ENCODE assay signal across 1 cellular context in the genomic region with DNA sequence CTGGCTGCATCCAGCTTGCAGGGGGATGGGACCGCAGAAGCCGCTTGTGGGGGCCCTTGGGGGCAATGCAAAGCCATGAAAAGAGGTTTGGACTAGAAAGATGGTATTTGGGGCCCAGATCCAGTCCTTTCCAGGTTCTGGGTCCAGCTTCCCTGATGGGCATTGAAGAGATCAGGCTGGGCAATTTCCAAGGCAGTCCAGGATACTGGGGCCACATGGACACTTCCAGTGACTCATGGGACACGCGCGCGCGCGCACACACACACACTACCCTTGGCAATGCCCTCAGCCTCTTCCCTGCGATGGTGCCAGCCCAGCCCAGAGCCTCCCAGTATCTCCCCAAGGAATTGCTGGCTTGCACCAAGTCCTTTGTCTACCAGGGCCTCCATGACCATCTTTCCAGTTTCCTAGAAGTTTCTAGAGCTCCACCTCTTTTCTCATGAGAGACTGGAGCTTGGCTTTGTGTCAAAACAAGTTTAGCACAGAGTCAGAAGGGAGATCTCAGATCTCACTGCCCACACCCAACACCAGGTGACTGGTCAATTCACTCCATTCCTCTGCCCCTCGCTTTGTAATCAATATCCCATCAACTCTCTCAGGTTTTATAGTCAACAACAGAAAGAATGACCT.
TF ChIP-seq lines count a peak whose summit lies in the region.

No MANE protein-coding gene starts in this region.

TF ChIP-seq in WTC11, 78 proteins besides CTCF, POLR2A, EP300 and RAD21 (continued from another document):
- TF ChIP-seq, protein P1, sequence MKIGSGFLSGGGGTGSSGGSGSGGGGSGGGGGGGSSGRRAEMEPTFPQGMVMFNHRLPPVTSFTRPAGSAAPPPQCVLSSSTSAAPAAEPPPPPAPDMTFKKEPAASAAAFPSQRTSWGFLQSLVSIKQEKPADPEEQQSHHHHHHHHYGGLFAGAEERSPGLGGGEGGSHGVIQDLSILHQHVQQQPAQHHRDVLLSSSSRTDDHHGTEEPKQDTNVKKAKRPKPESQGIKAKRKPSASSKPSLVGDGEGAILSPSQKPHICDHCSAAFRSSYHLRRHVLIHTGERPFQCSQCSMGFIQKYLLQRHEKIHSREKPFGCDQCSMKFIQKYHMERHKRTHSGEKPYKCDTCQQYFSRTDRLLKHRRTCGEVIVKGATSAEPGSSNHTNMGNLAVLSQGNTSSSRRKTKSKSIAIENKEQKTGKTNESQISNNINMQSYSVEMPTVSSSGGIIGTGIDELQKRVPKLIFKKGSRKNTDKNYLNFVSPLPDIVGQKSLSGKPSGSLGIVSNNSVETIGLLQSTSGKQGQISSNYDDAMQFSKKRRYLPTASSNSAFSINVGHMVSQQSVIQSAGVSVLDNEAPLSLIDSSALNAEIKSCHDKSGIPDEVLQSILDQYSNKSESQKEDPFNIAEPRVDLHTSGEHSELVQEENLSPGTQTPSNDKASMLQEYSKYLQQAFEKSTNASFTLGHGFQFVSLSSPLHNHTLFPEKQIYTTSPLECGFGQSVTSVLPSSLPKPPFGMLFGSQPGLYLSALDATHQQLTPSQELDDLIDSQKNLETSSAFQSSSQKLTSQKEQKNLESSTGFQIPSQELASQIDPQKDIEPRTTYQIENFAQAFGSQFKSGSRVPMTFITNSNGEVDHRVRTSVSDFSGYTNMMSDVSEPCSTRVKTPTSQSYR (CRISPR knock-in tag; IDR thresholded peaks at IDR 0.05), result no peak
- TF ChIP-seq ZNF219 (CRISPR knock-in tag; IDR thresholded peaks at IDR 0.05; ENCODE audit: borderline replicate concordance) (no peak), CREM (CRISPR knock-in tag; IDR thresholded peaks at IDR 0.05) (no peak), HMGA2 (CRISPR knock-in tag; IDR thresholded peaks at IDR 0.05) (no peak), SMAD3 (CRISPR knock-in tag; IDR thresholded peaks at IDR 0.05; ENCODE audit: borderline replicate concordance) (no peak), ZNF121 (CRISPR knock-in tag; IDR thresholded peaks at IDR 0.05) (no peak), RORB (CRISPR knock-in tag; IDR thresholded peaks at IDR 0.05) (no peak), ETV6 (CRISPR knock-in tag; IDR thresholded peaks at IDR 0.05) (no peak), ZNF671 (CRISPR knock-in tag; IDR thresholded peaks at IDR 0.05) (no peak), CREB1 (CRISPR knock-in tag; IDR thresholded peaks at IDR 0.05) (no peak)
- TF ChIP-seq, protein P2, sequence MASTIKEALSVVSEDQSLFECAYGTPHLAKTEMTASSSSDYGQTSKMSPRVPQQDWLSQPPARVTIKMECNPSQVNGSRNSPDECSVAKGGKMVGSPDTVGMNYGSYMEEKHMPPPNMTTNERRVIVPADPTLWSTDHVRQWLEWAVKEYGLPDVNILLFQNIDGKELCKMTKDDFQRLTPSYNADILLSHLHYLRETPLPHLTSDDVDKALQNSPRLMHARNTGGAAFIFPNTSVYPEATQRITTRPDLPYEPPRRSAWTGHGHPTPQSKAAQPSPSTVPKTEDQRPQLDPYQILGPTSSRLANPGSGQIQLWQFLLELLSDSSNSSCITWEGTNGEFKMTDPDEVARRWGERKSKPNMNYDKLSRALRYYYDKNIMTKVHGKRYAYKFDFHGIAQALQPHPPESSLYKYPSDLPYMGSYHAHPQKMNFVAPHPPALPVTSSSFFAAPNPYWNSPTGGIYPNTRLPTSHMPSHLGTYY (CRISPR knock-in tag; IDR thresholded peaks at IDR 0.05), result no peak
- TF ChIP-seq, protein P3, sequence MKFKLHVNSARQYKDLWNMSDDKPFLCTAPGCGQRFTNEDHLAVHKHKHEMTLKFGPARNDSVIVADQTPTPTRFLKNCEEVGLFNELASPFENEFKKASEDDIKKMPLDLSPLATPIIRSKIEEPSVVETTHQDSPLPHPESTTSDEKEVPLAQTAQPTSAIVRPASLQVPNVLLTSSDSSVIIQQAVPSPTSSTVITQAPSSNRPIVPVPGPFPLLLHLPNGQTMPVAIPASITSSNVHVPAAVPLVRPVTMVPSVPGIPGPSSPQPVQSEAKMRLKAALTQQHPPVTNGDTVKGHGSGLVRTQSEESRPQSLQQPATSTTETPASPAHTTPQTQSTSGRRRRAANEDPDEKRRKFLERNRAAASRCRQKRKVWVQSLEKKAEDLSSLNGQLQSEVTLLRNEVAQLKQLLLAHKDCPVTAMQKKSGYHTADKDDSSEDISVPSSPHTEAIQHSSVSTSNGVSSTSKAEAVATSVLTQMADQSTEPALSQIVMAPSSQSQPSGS (CRISPR knock-in tag; IDR thresholded peaks at IDR 0.05; ENCODE audit: borderline replicate concordance, low read depth), result no peak
- TF ChIP-seq, protein P4, sequence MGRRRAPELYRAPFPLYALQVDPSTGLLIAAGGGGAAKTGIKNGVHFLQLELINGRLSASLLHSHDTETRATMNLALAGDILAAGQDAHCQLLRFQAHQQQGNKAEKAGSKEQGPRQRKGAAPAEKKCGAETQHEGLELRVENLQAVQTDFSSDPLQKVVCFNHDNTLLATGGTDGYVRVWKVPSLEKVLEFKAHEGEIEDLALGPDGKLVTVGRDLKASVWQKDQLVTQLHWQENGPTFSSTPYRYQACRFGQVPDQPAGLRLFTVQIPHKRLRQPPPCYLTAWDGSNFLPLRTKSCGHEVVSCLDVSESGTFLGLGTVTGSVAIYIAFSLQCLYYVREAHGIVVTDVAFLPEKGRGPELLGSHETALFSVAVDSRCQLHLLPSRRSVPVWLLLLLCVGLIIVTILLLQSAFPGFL (CRISPR knock-in tag; IDR thresholded peaks at IDR 0.05; ENCODE audit: borderline replicate concordance), result no peak
